8 cellular contexts compared by ENCODE assay signal in genomic region chr18:58535340-58536186, GRCh38.
A peak's percentile ranks its signal among the peaks of the same experiment; 100 is the strongest.
DNase-seq lines count a peak whose midpoint lies in the region; ATAC-seq and TF ChIP-seq lines count a peak whose summit lies in the region.

No MANE protein-coding gene starts in this region.

- ATAC-seq in activated naive CD4-positive, alpha-beta T cell treated with anti-CD3 and anti-CD28 coated beads, Interleukin-2, amount 50 U/mL, for 72 hours, result peak; percentile 89 to 95
- ATAC-seq in HG02885 (IDR thresholded peaks at IDR 0.05; ENCODE audit: poor library complexity, unreplicated experiment), result peak; percentile 80

- peak overlapping the region; percentile 56 to 85 for H3K27ac Mint-ChIP-seq in activated naive CD4-positive, alpha-beta T cell treated with anti-CD3 and anti-CD28 coated beads, Interleukin-2, amount 50 U/mL, for 72 hours
- H3K27ac Mint-ChIP-seq in activated naive CD4-positive, alpha-beta T cell treated with anti-CD3 and anti-CD28 coated beads, Interleukin-2, amount 10 ng/mL, durations not matched to agents 7 days and 5 days, result no peak overlapping the region
- no peak overlapping the region for H3K27ac Mint-ChIP-seq in neural progenitor cell
- H3K27ac Mint-ChIP-seq in immature natural killer cell, result peak overlapping the region in 1 of 6 donors; percentile 67

- no peak overlapping the region for H3K4me2 ChIP-seq in neural progenitor cell

- no peaks in the 10 kb centered on the region for H3K79me2 ChIP-seq in neural progenitor cell (ENCODE audit: low read depth)

- peaks cover 27% of the 10 kb centered on the region for H3K4me1 Mint-ChIP-seq in activated naive CD4-positive, alpha-beta T cell treated with anti-CD3 and anti-CD28 coated beads, Interleukin-2, amount 10 ng/mL, durations not matched to agents 7 days and 5 days
- H3K4me1 Mint-ChIP-seq in neural progenitor cell (peaks cover 41% of the 10 kb centered on the region), immature natural killer cell (no peaks in the 10 kb centered on the region)

- no peaks in the 10 kb centered on the region for H3K36me3 ChIP-seq in neural progenitor cell

- CTCF ChIA-PET in activated naive CD4-positive, alpha-beta T cell treated with anti-CD3 and anti-CD28 coated beads, Interleukin-2, amount 10 ng/mL, durations not matched to agents 7 days and 5 days (lab: Charles Lee), result interaction anchor here (17.9 kb wide), 1 partner anchor 230 kb away, joined by 351 read pairs; no protein-coding TSS in a partner anchor

- H3K27ac ChIP-seq in neural progenitor cell, result no peak overlapping the region

- peak overlapping the region; percentile 40 for H2AFZ ChIP-seq in neural progenitor cell (replicated peaks)

- peaks cover 0 to 5% of the 10 kb centered on the region in 2 donors for H3K9me3 Mint-ChIP-seq in activated naive CD4-positive, alpha-beta T cell treated with anti-CD3 and anti-CD28 coated beads, Interleukin-2, amount 50 U/mL, for 72 hours
- no peaks in the 10 kb centered on the region for H3K9me3 Mint-ChIP-seq in activated naive CD4-positive, alpha-beta T cell treated with anti-CD3 and anti-CD28 coated beads, Interleukin-2, amount 10 ng/mL, durations not matched to agents 7 days and 5 days
- H3K9me3 Mint-ChIP-seq in neural progenitor cell, result no peaks in the 10 kb centered on the region
- H3K9me3 Mint-ChIP-seq in immature natural killer cell, result no peaks in the 10 kb centered on the region

- no peak overlapping the region for H3K4me3 Mint-ChIP-seq in activated naive CD4-positive, alpha-beta T cell treated with anti-CD3 and anti-CD28 coated beads, Interleukin-2, amount 10 ng/mL, durations not matched to agents 7 days and 5 days
- H3K4me3 Mint-ChIP-seq in neural progenitor cell (no peak overlapping the region), immature natural killer cell (no peak overlapping the region)

- peaks cover 30% of the 10 kb centered on the region for H3K27me3 Mint-ChIP-seq in activated naive CD4-positive, alpha-beta T cell treated with anti-CD3 and anti-CD28 coated beads, Interleukin-2, amount 10 ng/mL, durations not matched to agents 7 days and 5 days
- H3K27me3 Mint-ChIP-seq in neural progenitor cell (ENCODE audit: insufficient read depth, low read depth) (no peaks in the 10 kb centered on the region), immature natural killer cell (ENCODE audit: low read depth in 3 of 3) (peaks cover 3 to 15% (median 15%) of the 10 kb centered on the region in 3 donors)

- no peaks in the 10 kb centered on the region for H3K27me3 ChIP-seq in neural progenitor cell

- DNase-seq in activated naive CD4-positive, alpha-beta T cell treated with anti-CD3 and anti-CD28 coated beads, Interleukin-2, amount 50 U/mL, for 72 hours (ENCODE audit: low spot score in 2 of 2), result no peak
- DNase-seq in activated naive CD4-positive, alpha-beta T cell treated with anti-CD3 and anti-CD28 coated beads, Interleukin-2, amount 10 ng/mL, durations not matched to agents 7 days and 5 days, result no peak
- DNase-seq in RPMI8226, result peak; percentile 48
- DNase-seq in neural progenitor cell (ENCODE audit: low spot score), result no peak
- no peak for DNase-seq in COLO829 (ENCODE audit: low spot score)
- DNase-seq in D341Med (ENCODE audit: low spot score), result no peak
- no peak for DNase-seq in immature natural killer cell

- H3K9ac ChIP-seq in neural progenitor cell, result no peak overlapping the region

- H3K4me1 ChIP-seq in neural progenitor cell, result no peaks in the 10 kb centered on the region

- no peaks in the 10 kb centered on the region for H3K9me3 ChIP-seq in neural progenitor cell (ENCODE audit: low read depth)

- no peaks in the 10 kb centered on the region for H4K20me1 ChIP-seq in neural progenitor cell (ENCODE audit: low read depth)

- peaks cover 0 to 26% of the 10 kb centered on the region in 2 donors for H3K36me3 Mint-ChIP-seq in activated naive CD4-positive, alpha-beta T cell treated with anti-CD3 and anti-CD28 coated beads, Interleukin-2, amount 50 U/mL, for 72 hours
- no peaks in the 10 kb centered on the region for H3K36me3 Mint-ChIP-seq in activated naive CD4-positive, alpha-beta T cell treated with anti-CD3 and anti-CD28 coated beads, Interleukin-2, amount 10 ng/mL, durations not matched to agents 7 days and 5 days
- H3K36me3 Mint-ChIP-seq in neural progenitor cell (no peaks in the 10 kb centered on the region), immature natural killer cell (no peaks in the 10 kb centered on the region)

- no peaks in the 10 kb centered on the region for H3F3A ChIP-seq in neural progenitor cell (ENCODE audit: low read depth)

- no peak for TF ChIP-seq CTCF in neural progenitor cell (IDR thresholded peaks at IDR 0.05)

- H3K4me3 ChIP-seq in neural progenitor cell, result no peak overlapping the region

Comparison
In these comparisons a context has a peak if more than half of its experiments do, and no peak if none do; other contexts are left out.
1. H3K27ac Mint-ChIP-seq: peak in activated naive CD4-positive, alpha-beta T cell treated with anti-CD3 and anti-CD28 coated beads, Interleukin-2, amount 50 U/mL, for 72 hours (2 of 2); none in activated naive CD4-positive, alpha-beta T cell treated with anti-CD3 and anti-CD28 coated beads, Interleukin-2, amount 10 ng/mL, durations not matched to agents 7 days and 5 days (single experiment) and neural progenitor cell (single experiment).